In genomic region chr17:30173649-30174048, GRCh38 we compare ENCODE assay signal across 10 cellular contexts. TPM values are rescaled to one million over a fixed set of nuclear protein-coding genes. Genes with fewer than 3 reads are reported as not detected.
A peak's percentile ranks its signal among the peaks of the same experiment; 100 is the strongest.
DNase-seq lines count a peak whose midpoint lies in the region; ATAC-seq and FAIRE-seq lines count a peak whose summit lies in the region.
"Had no signal": no experiment of that assay in that cellular context is flagged by ENCODE, and none has a peak within 500 bp of the region (broad histone marks: within the 10 kb centered on the region; RNA-seq: fewer than 3 reads in every experiment).

No MANE protein-coding gene starts in this region.

- H3K36me3 Mint-ChIP-seq in activated naive CD8-positive, alpha-beta T cell treated with anti-CD3 and anti-CD28 coated beads for 36 hours = peaks cover 22% of the 10 kb centered on the region

- no peak overlapping the region for H3K27ac Mint-ChIP-seq in activated naive CD8-positive, alpha-beta T cell treated with anti-CD3 and anti-CD28 coated beads for 36 hours

- peaks cover 32% of the 10 kb centered on the region for H3K4me1 Mint-ChIP-seq in activated naive CD8-positive, alpha-beta T cell treated with anti-CD3 and anti-CD28 coated beads for 36 hours

- DNase-seq in GM18507 (ENCODE audit: extremely low spot score, insufficient read length, low read depth) (peak; percentile 54), NCI-H748 treated with DMSO at 0.1 percent for 48 hours (lab: John Stamatoyannopoulos, UW) (no peak), NCI-H774 (lab: John Stamatoyannopoulos, UW) (no peak), NCI-H146 (lab: John Stamatoyannopoulos, UW) (no peak)
- peak; percentile 24 for DNase-seq in activated naive CD8-positive, alpha-beta T cell treated with anti-CD3 and anti-CD28 coated beads for 36 hours
- DNase-seq: activated CD4-positive, alpha-beta T cell treated with anti-CD3 and anti-CD28 coated beads, Interleukin-2, amount 50 U/mL, for 1 hour; DND-41 had no signal

- H3K27me3 Mint-ChIP-seq in activated naive CD8-positive, alpha-beta T cell treated with anti-CD3 and anti-CD28 coated beads for 36 hours = no peaks in the 10 kb centered on the region

- H3K9me3 Mint-ChIP-seq in activated naive CD8-positive, alpha-beta T cell treated with anti-CD3 and anti-CD28 coated beads for 36 hours = no peaks in the 10 kb centered on the region

- H3K4me3 Mint-ChIP-seq in activated naive CD8-positive, alpha-beta T cell treated with anti-CD3 and anti-CD28 coated beads for 36 hours = no peak overlapping the region

- ATAC-seq in GM19372 (IDR thresholded peaks at IDR 0.05; ENCODE audit: low read depth, unreplicated experiment) (peak; percentile 74), HG02981 (IDR thresholded peaks at IDR 0.05; ENCODE audit: unreplicated experiment) (peak; percentile 88), GM21786 (IDR thresholded peaks at IDR 0.05; ENCODE audit: unreplicated experiment) (no peak)

- FAIRE-seq in GM18507 (lab: Jason Lieb, UNC) = peak; percentile 98

RNA-seq across cellular contexts. Expression of gene NSRP1, which starts 57.0 kb away (rescaled TPM):
- total RNA-seq in activated naive CD8-positive, alpha-beta T cell treated with anti-CD3 and anti-CD28 coated beads for 36 hours = 10 to 100 TPM; 26.1 to 29.7 TPM

Comparison
In these comparisons a context has a peak if more than half of its experiments do, and no peak if none do; other contexts are left out.
1. DNase-seq: peak in GM18507 (single experiment) and activated naive CD8-positive, alpha-beta T cell treated with anti-CD3 and anti-CD28 coated beads for 36 hours (single experiment); none in NCI-H748 treated with DMSO at 0.1 percent for 48 hours (single experiment), NCI-H774 (single experiment) and NCI-H146 (single experiment).